ENCODE assay signal across 9 cellular contexts in genomic region chr12:110269622-110270124, GRCh38. TPM values are rescaled to one million over a fixed set of nuclear protein-coding genes. Genes with fewer than 3 reads are reported as not detected.
A peak's percentile ranks its signal among the peaks of the same experiment; 100 is the strongest.
DNase-seq lines count a peak whose midpoint lies in the region; ATAC-seq, FAIRE-seq and TF ChIP-seq lines count a peak whose summit lies in the region.
"Had no signal": no experiment of that assay in that cellular context is flagged by ENCODE, and none has a peak within 500 bp of the region (broad histone marks: within the 10 kb centered on the region; RNA-seq: fewer than 3 reads in every experiment).

No MANE protein-coding gene starts in this region.

- peak; percentile 81 for DNase-seq in AG08396 (ENCODE audit: low spot score)
- DNase-seq in NB4 (ENCODE audit: low read depth): peak; percentile 70
- DNase-seq in H1 (ENCODE audit: low read depth in 1 of 2, low spot score in 2 of 2): no peak
- peak; percentile 35 for DNase-seq in mucosa of gallbladder (ENCODE audit: low spot score)
- no peak for DNase-seq in cerebellum (ENCODE audit: low spot score)
- DNase-seq: colonic mucosa had no signal

- CTCF ChIA-PET in H1 (lab: Charles Lee; ENCODE audit: partially characterized antibody): interaction anchor here (1.2 kb wide), 1 partner anchor 10 kb away, joined by 4 read pairs; no protein-coding TSS in a partner anchor

- H4K91ac ChIP-seq in H1 (replicated peaks; ENCODE audit: insufficient read length, low read length): no peak overlapping the region

- H3K23me2 ChIP-seq in H1 (ENCODE audit: low read depth, low read length): no peaks in the 10 kb centered on the region

- no peak overlapping the region for H3K14ac ChIP-seq in H1 (ENCODE audit: insufficient read length)

- 75% methylated on average over 8 of the region's 8 CpGs; no CpG with 5 or more reads in 1 of the 2 experiments for WGBS in H1 (ENCODE audit: extremely low coverage in 1 of 2, insufficient coverage in 1 of 2, insufficient read length in 1 of 2, insufficient replicate concordance in 2 of 2, low coverage in 1 of 2, low lambda C conversion rate in 2 of 2, missing lambda C conversion rate in 1 of 2), 2 experiments

- H2BK12ac ChIP-seq in H1 (ENCODE audit: low read depth, low read length): peak overlapping the region; percentile 81; the same call in 1 of the 2 replicates

- no peaks in the 10 kb centered on the region for H3K36me3 ChIP-seq in H1 (ENCODE audit: control insufficient read depth in 2 of 4, insufficient read depth in 4 of 4, low read length in 3 of 4)
- H3K36me3 ChIP-seq: colonic mucosa had no signal

- no peak for FAIRE-seq in H1 (lab: Jason Lieb, UNC)

- TF ChIP-seq CTCF in NB4 (IDR thresholded peaks at IDR 0.05; ENCODE audit: low read depth, low read length): no peak
- TF ChIP-seq CTCF in H1 (IDR thresholded peaks at IDR 0.05; ENCODE audit: control extremely low read depth in 1 of 3, insufficient read depth in 1 of 3, low read depth in 1 of 3, low read length in 3 of 3): no peak

- no peaks in the 10 kb centered on the region for H4K20me1 ChIP-seq in H1 (replicated peaks in 1 of 2; ENCODE audit: control insufficient read depth in 1 of 2, insufficient read depth in 2 of 2, low read length in 2 of 2)

- ATAC-seq in HG03342 (IDR thresholded peaks at IDR 0.05; ENCODE audit: unreplicated experiment): no peak
- ATAC-seq in GM19035 (IDR thresholded peaks at IDR 0.05; ENCODE audit: unreplicated experiment): no peak
- no peak for ATAC-seq in GM19463 (IDR thresholded peaks at IDR 0.05; ENCODE audit: unreplicated experiment)

- H2BK20ac ChIP-seq in H1 (ENCODE audit: low read length): 0 out of 2 replicates have a peak overlapping the region, but pooled peaks have one; percentile 76

- no peaks in the 10 kb centered on the region for H3K79me2 ChIP-seq in H1 (ENCODE audit: control insufficient read depth in 1 of 2, insufficient read depth in 2 of 2, low read length in 2 of 2)

- TF ChIP-seq EP300 in H1 (IDR thresholded peaks at IDR 0.05; ENCODE audit: borderline replicate concordance in 1 of 2, low read depth in 2 of 2, low read length in 2 of 2): no peak

- H3K56ac ChIP-seq in H1 (replicated peaks; ENCODE audit: insufficient read length, low read depth, low read length): no peak overlapping the region

- POLR2A ChIA-PET in H1 (lab: Charles Lee; ENCODE audit: partially characterized antibody): interaction anchor here (0.8 to 4.1 kb wide), 4 partner anchors 9 to 167 kb away, joined by 3 to 41 read pairs (median 4); partner anchors contain the start of gene ATP2A2

- H2BK15ac ChIP-seq in H1 (ENCODE audit: low read length): no peak overlapping the region

- H3K27me3 ChIP-seq in H1 (replicated peaks in 1 of 4; ENCODE audit: control insufficient read depth in 3 of 4, extremely low read depth in 1 of 4, insufficient read depth in 3 of 4, low read length in 3 of 4): no peaks in the 10 kb centered on the region
- H3K27me3 ChIP-seq: colonic mucosa had no signal

- TF ChIP-seq POLR2A in NB4 (IDR thresholded peaks at IDR 0.05; ENCODE audit: extremely low read depth, insufficient read length) (no peak), H1 (IDR thresholded peaks at IDR 0.05; ENCODE audit: control extremely low read depth in 1 of 2, low read depth in 2 of 2, low read length in 2 of 2) (no peak)

- H2AK5ac ChIP-seq in H1 (ENCODE audit: low read depth, low read length): peak overlapping the region; percentile 89; the same call in 1 of the 2 replicates

- no peak overlapping the region for H3K18ac ChIP-seq in H1 (ENCODE audit: extremely low read depth, low read length)

- H3K4me3 ChIP-seq in NB4 (ENCODE audit: low read depth, low read length) (no peak overlapping the region), H1 (ENCODE audit: extremely low read depth in 1 of 4, insufficient read depth in 2 of 4, low read depth in 3 of 4, low read length in 4 of 4) (peak overlapping the region in 2 of 4 experiments; percentile 7 to 8; a peak in 3 of 8 replicates)
- H3K4me3 ChIP-seq: colonic mucosa had no signal

- H3K9ac ChIP-seq in H1 (replicated peaks in 1 of 4; ENCODE audit: extremely low read depth in 1 of 4, low read depth in 3 of 4, low read length in 3 of 4): no peak overlapping the region; a peak in 1 of 7 replicates

- peak overlapping the region; percentile 17 to 66 for H3K4me2 ChIP-seq in H1 (ENCODE audit: insufficient read depth in 1 of 2, low read depth in 2 of 2, low read length in 2 of 2)

- H3K4me1 ChIP-seq in H1 (replicated peaks in 1 of 4; ENCODE audit: control insufficient read depth in 3 of 4, insufficient read depth in 4 of 4, low read length in 3 of 4): peaks cover 9 to 17% (median 14%) of the 10 kb centered on the region in 4 experiments

- no peak overlapping the region for H4K8ac ChIP-seq in H1 (ENCODE audit: extremely low read depth, insufficient read depth, low read length)

- H2BK120ac ChIP-seq in H1 (replicated peaks; ENCODE audit: low read depth, low read length): peak overlapping the region; percentile 63

- H3K23ac ChIP-seq in H1 (ENCODE audit: insufficient read length): no peak overlapping the region

- no peaks in the 10 kb centered on the region; the same call in 1 of the 2 replicates for H3K79me1 ChIP-seq in H1 (ENCODE audit: low read depth, low read length)

- no peak overlapping the region; the same call in 1 of the 2 replicates for H3K27ac ChIP-seq in H1 (ENCODE audit: low read depth, low read length)
- H3K27ac ChIP-seq: colonic mucosa had no signal

- H2BK5ac ChIP-seq in H1 (ENCODE audit: low read depth, low read length): peak overlapping the region; percentile 6; the same call in 1 of the 2 replicates

- H3K9me3 ChIP-seq in H1 (ENCODE audit: insufficient read depth in 2 of 2, low read depth in 1 of 2, low read length in 1 of 2): no peaks in the 10 kb centered on the region
- H3K9me3 ChIP-seq: colonic mucosa had no signal

- peak overlapping the region; percentile 3 for H3K4ac ChIP-seq in H1 (replicated peaks; ENCODE audit: insufficient read length, low read depth, low read length)

- TF ChIP-seq RAD21 in H1 (IDR thresholded peaks at IDR 0.05 in 1 of 2, conservative IDR thresholded peaks at IDR 0.05 in 1 of 2; ENCODE audit: low read depth in 2 of 2, low read length in 2 of 2): no peak

- H4K5ac ChIP-seq in H1 (ENCODE audit: insufficient read length, low read depth, low read length): no peak overlapping the region

- 0 out of 2 replicates have a peak overlapping the region, but pooled peaks have one; percentile 17 for H2AFZ ChIP-seq in H1 (ENCODE audit: low read length)

TF ChIP-seq in H1, 55 proteins besides CTCF, POLR2A, EP300 and RAD21:
- TF ChIP-seq JUND (IDR thresholded peaks at IDR 0.05; ENCODE audit: low read length) (peak; percentile 74; the same call in 1 of the 2 replicates), FOSL1 (IDR thresholded peaks at IDR 0.05; ENCODE audit: insufficient read depth, low read depth, low read length) (no peak), SIN3A (conservative IDR thresholded peaks at IDR 0.05 in 1 of 2, IDR thresholded peaks at IDR 0.05 in 1 of 2; ENCODE audit: low read depth in 1 of 2, low read length in 2 of 2) (0 out of 4 replicates have a peak, but pooled peaks of 1 of the 2 experiments have one; percentile 38), TEAD4 (IDR thresholded peaks at IDR 0.05; ENCODE audit: low read depth, low read length) (peak; percentile 37; the same call in 1 of the 2 replicates), SP1 (IDR thresholded peaks at IDR 0.05; ENCODE audit: low read depth, low read length) (0 out of 2 replicates have a peak, but pooled peaks have one; percentile 30)

RNA-seq across cellular contexts. Expression of gene ATP2A2, which starts 11.4 kb away (rescaled TPM):
- total RNA-seq in H1 (2021; fragmentation: NEBNext Ultra II Directional; extraction: Animal tissue kit (Norgen Biotek cat#: 25700)): 271 and 275 TPM in 2 replicates
- polyA plus RNA-seq in H1 (2011; rRNA removed): 86.1 and 108 TPM in 2 replicates
- polyA plus RNA-seq in H1 (2011; cell fraction: cytosol; rRNA removed): 68.1 TPM
- 223 TPM for polyA plus RNA-seq in H1 (2011; cell fraction: nucleus; rRNA removed)
- 156 to 188 TPM (median 182 TPM) in 4 replicates for polyA plus RNA-seq in H1 (2012, experiment 1 of 2)
- polyA plus RNA-seq in H1 (2012, experiment 2 of 2): 31.3 TPM
- polyA plus RNA-seq in H1 (2013, experiment 1 of 2): 215 TPM
- polyA plus RNA-seq in H1 (2013, experiment 2 of 2): 215 TPM
- polyA minus RNA-seq in H1 (2011; rRNA and poly(A)+ RNA removed): 236 and 249 TPM in 2 replicates
- polyA minus RNA-seq in H1 (2011; cell fraction: cytosol; rRNA and poly(A)+ RNA removed): 106 TPM
- polyA minus RNA-seq in H1 (2011; cell fraction: nucleus; rRNA and poly(A)+ RNA removed): 156 TPM
- total RNA-seq in mucosa of gallbladder (248 TPM), cerebellum (156 TPM)

Comparison
In these comparisons a context has a peak if more than half of its experiments do, and no peak if none do; other contexts are left out.
1. DNase-seq: peak in AG08396 (single experiment), NB4 (single experiment) and mucosa of gallbladder (single experiment); none in H1 (0 of 2) and cerebellum (single experiment).